Comparison of ENCODE assay signal across 8 cellular contexts in the genomic region with DNA sequence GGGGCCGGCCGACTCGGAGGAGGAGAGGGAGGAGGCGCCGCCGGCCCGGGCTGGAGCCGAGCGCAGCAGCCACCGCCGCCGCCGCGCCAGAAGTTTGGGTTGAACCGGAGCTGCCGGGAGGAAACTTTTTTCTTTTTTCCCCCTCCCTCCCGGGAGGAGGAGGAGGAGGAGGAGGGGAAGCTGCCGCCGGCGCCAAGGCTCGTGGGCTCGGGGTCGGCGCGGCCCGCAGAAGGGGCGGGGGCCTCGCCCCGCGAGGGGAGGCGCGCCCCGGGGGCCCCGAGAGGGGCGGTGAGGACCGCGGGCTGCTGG. TPM values are rescaled to one million over a fixed set of nuclear protein-coding genes. Genes with fewer than 3 reads are reported as not detected.
DNase-seq lines count a peak whose midpoint lies in the region; ATAC-seq and TF ChIP-seq lines count a peak whose summit lies in the region.

No MANE protein-coding gene starts in this region.

- H3K4me1 ChIP-seq in gastroesophageal sphincter: peaks cover 0 to 65% (median 11%) of the 10 kb centered on the region in 3 donors
- H3K4me1 ChIP-seq in gastrocnemius medialis: peaks cover 34% of the 10 kb centered on the region in 2 donors

- H3K27me3 Mint-ChIP-seq in activated CD4-positive, alpha-beta T cell treated with anti-CD3 and anti-CD28 coated beads, Interleukin-2, amount 10 ng/mL, durations not matched to agents 7 days and 5 days: peaks cover 58% of the 10 kb centered on the region

- no peak for TF ChIP-seq POLR2A in gastroesophageal sphincter (IDR thresholded peaks at IDR 0.05)
- no peak for TF ChIP-seq POLR2A in gastrocnemius medialis (IDR thresholded peaks at IDR 0.05)

- H3K36me3 Mint-ChIP-seq in activated CD4-positive, alpha-beta T cell treated with anti-CD3 and anti-CD28 coated beads, Interleukin-2, amount 10 ng/mL, durations not matched to agents 7 days and 5 days (ENCODE audit: low read depth): no peaks in the 10 kb centered on the region

- H3K27ac Mint-ChIP-seq in activated CD4-positive, alpha-beta T cell treated with anti-CD3 and anti-CD28 coated beads, Interleukin-2, amount 10 ng/mL, durations not matched to agents 7 days and 5 days: no peak overlapping the region

- ATAC-seq in gastroesophageal sphincter: no peak
- peak in 1 of 2 donors; percentile 7 for ATAC-seq in gastrocnemius medialis
- no peak for ATAC-seq in GM21619 (IDR thresholded peaks at IDR 0.05; ENCODE audit: unreplicated experiment)
- ATAC-seq in HG02970 (IDR thresholded peaks at IDR 0.05; ENCODE audit: low FRiP score, unreplicated experiment): no peak

- H3K27ac ChIP-seq in WERI-Rb-1 (no peak overlapping the region), gastroesophageal sphincter (peak overlapping the region; percentile 91 to 96 (median 92)), gastrocnemius medialis (peak overlapping the region; percentile 81 to 97 (median 84))

- H3K9me3 Mint-ChIP-seq in activated CD4-positive, alpha-beta T cell treated with anti-CD3 and anti-CD28 coated beads, Interleukin-2, amount 10 ng/mL, durations not matched to agents 7 days and 5 days: no peaks in the 10 kb centered on the region

- intact Hi-C loops in gastrocnemius medialis (cut with DNase I; ENCODE audit: low total_unique reads): loop anchor here (2.0 to 5.0 kb wide), 2 partner anchors 101 to 241 kb away; no protein-coding TSS in a partner anchor

- DNase-seq in GM12865 (ENCODE audit: low read depth) (no peak), WERI-Rb-1 (no peak), gastrocnemius medialis (no peak), T-helper 9 cell (no peak)
- DNase-seq in activated CD4-positive, alpha-beta T cell treated with anti-CD3 and anti-CD28 coated beads, Interleukin-2, amount 10 ng/mL, durations not matched to agents 7 days and 5 days: no peak

- POLR2A ChIA-PET in activated CD4-positive, alpha-beta T cell treated with anti-CD3 and anti-CD28 coated beads, Interleukin-2, amount 10 ng/mL, durations not matched to agents 7 days and 5 days (lab: Charles Lee): no interaction called here

- TF ChIP-seq CTCF in GM12865 (IDR thresholded peaks at IDR 0.05; ENCODE audit: insufficient read depth, low read depth, low read length, missing control alignments) (no peak), WERI-Rb-1 (IDR thresholded peaks at IDR 0.05; ENCODE audit: low read depth, low read length) (no peak), gastroesophageal sphincter (IDR thresholded peaks at IDR 0.05) (peak in 1 of 4 experiments; percentile 15), gastrocnemius medialis (IDR thresholded peaks at IDR 0.05 in 4 of 5, conservative IDR thresholded peaks at IDR 0.05 in 1 of 5) (no peak)

- in situ Hi-C loops in gastrocnemius medialis (cut with MboI; ENCODE audit: low sequenced_read_pairs in 4 of 4): loop anchor here (10.0 kb wide), 1 partner anchor 149 kb away; no protein-coding TSS in a partner anchor

- H3K36me3 ChIP-seq in WERI-Rb-1: no peaks in the 10 kb centered on the region
- no peaks in the 10 kb centered on the region for H3K36me3 ChIP-seq in gastroesophageal sphincter
- no peaks in the 10 kb centered on the region for H3K36me3 ChIP-seq in gastrocnemius medialis

- CTCF ChIA-PET in activated CD4-positive, alpha-beta T cell treated with anti-CD3 and anti-CD28 coated beads, Interleukin-2, amount 10 ng/mL, durations not matched to agents 7 days and 5 days (lab: Charles Lee): interaction anchor here (1.1 kb wide), 1 partner anchor 21 kb away, joined by 3 read pairs; no protein-coding TSS in a partner anchor

- peak overlapping the region; percentile 26; the same call in 1 of the 2 replicates for H3K4me3 ChIP-seq in GM12865 (ENCODE audit: low read depth, low read length)
- H3K4me3 ChIP-seq in WERI-Rb-1 (ENCODE audit: low read depth, low read length): peak overlapping the region; percentile 80
- H3K4me3 ChIP-seq in gastroesophageal sphincter: peak overlapping the region; percentile 72 to 95
- peak overlapping the region; percentile 82 to 95 (median 90) for H3K4me3 ChIP-seq in gastrocnemius medialis

- H3K4me1 Mint-ChIP-seq in activated CD4-positive, alpha-beta T cell treated with anti-CD3 and anti-CD28 coated beads, Interleukin-2, amount 10 ng/mL, durations not matched to agents 7 days and 5 days: peaks cover 23% of the 10 kb centered on the region

- no peak for TF ChIP-seq EP300 in gastroesophageal sphincter (IDR thresholded peaks at IDR 0.05)

- no peak overlapping the region for H3K4me3 Mint-ChIP-seq in activated CD4-positive, alpha-beta T cell treated with anti-CD3 and anti-CD28 coated beads, Interleukin-2, amount 10 ng/mL, durations not matched to agents 7 days and 5 days

- no peaks in the 10 kb centered on the region for H3K9me3 ChIP-seq in WERI-Rb-1 (ENCODE audit: severe bottlenecking)
- no peaks in the 10 kb centered on the region for H3K9me3 ChIP-seq in gastroesophageal sphincter
- no peaks in the 10 kb centered on the region for H3K9me3 ChIP-seq in gastrocnemius medialis

- H3K27me3 ChIP-seq in WERI-Rb-1 (ENCODE audit: insufficient read depth, low read depth, severe bottlenecking) (peaks cover 9% of the 10 kb centered on the region), gastroesophageal sphincter (no peaks in the 10 kb centered on the region), gastrocnemius medialis (no peaks in the 10 kb centered on the region)

- 0% methylated on average over 1 of the region's 37 CpGs; no CpG with 5 or more reads in 1 of the 2 donors for WGBS in gastroesophageal sphincter (ENCODE audit: low coverage in 1 of 2), 2 donors

RNA-seq across cellular contexts. Expression of a gene that starts 0.3 kb away (rescaled TPM):
- 100 to 1,000 TPM; 150 to 342 (median 203) TPM for total RNA-seq in gastroesophageal sphincter
- total RNA-seq in gastrocnemius medialis: 100 to 1,000 TPM in 2 of 4 donors, 10 to 100 TPM in 2; 93.2 to 194 (median 119) TPM
- total RNA-seq in activated CD4-positive, alpha-beta T cell treated with anti-CD3 and anti-CD28 coated beads, Interleukin-2, amount 10 ng/mL, durations not matched to agents 7 days and 5 days: 1 to 10 TPM; 1.8 to 2.3 TPM

Comparison
In these comparisons a context has a peak if more than half of its experiments do, and no peak if none do; other contexts are left out.
1. H3K4me3 ChIP-seq: peak in every context shown above with its lines; median percentile 90 in gastrocnemius medialis; 84 in gastroesophageal sphincter; 80 in WERI-Rb-1; 26 in GM12865.
2. RNA of a gene that starts 0.3 kb away (total RNA-seq): 150 to 342 TPM in gastroesophageal sphincter and 93.2 to 194 TPM in gastrocnemius medialis; 1.8 to 2.3 TPM in activated CD4-positive, alpha-beta T cell treated with anti-CD3 and anti-CD28 coated beads, Interleukin-2, amount 10 ng/mL, durations not matched to agents 7 days and 5 days; every median in the first group is over 10 times any median in the second.